8 cellular contexts compared by ENCODE assay signal in genomic region chr19:39823693-39824092, GRCh38. TPM values are rescaled to one million over a fixed set of nuclear protein-coding genes. Genes with fewer than 3 reads are reported as not detected.
A peak's percentile ranks its signal among the peaks of the same experiment; 100 is the strongest.
DNase-seq lines count a peak whose midpoint lies in the region; ATAC-seq and TF ChIP-seq lines count a peak whose summit lies in the region.

No MANE protein-coding gene starts in this region.

- H3K27me3 ChIP-seq in KMS-11 (ENCODE audit: insufficient read depth, low read depth), result no peaks in the 10 kb centered on the region
- H3K27me3 ChIP-seq in thymus (ENCODE audit: control insufficient read depth, insufficient read depth), result no peaks in the 10 kb centered on the region

- peak overlapping the region; percentile 65 for H3K4me2 ChIP-seq in KMS-11

- peak overlapping the region; percentile 66; the same call in 1 of the 2 replicates for H2AFZ ChIP-seq in KMS-11 (ENCODE audit: low read depth)

- no peaks in the 10 kb centered on the region for H3K9me3 ChIP-seq in thymus (ENCODE audit: control insufficient read depth)

- in situ Hi-C loops in astrocyte of the cerebellum (cut with HindIII; ENCODE audit: low sequenced_read_pairs), result no loop called here

- H3K4me3 ChIP-seq in KMS-11 (IDR thresholded peaks at IDR 0.05; ENCODE audit: insufficient read depth, low read depth, low read length), result no peak overlapping the region
- peak overlapping the region; percentile 84 for H3K4me3 ChIP-seq in astrocyte of the cerebellum (ENCODE audit: low read depth, low read length)
- H3K4me3 ChIP-seq in thymus (ENCODE audit: low read length), result peak overlapping the region; percentile 73

- H3K9ac ChIP-seq in KMS-11, result peak overlapping the region; percentile 52; the same call in 1 of the 2 replicates

- H3K27ac ChIP-seq in KMS-11 (no peak overlapping the region), thymus (ENCODE audit: low read depth) (peak overlapping the region; percentile 74)

- DNase-seq in astrocyte of the cerebellum (ENCODE audit: low read depth), result no peak
- peak; percentile 78 for DNase-seq in left kidney (ENCODE audit: low read depth, low spot score)
- DNase-seq in COLO829 (ENCODE audit: low spot score), result no peak

- ATAC-seq in HG02678 (IDR thresholded peaks at IDR 0.05; ENCODE audit: unreplicated experiment) (no peak), HG03139 (IDR thresholded peaks at IDR 0.05; ENCODE audit: unreplicated experiment) (no peak), HG03095 (IDR thresholded peaks at IDR 0.05; ENCODE audit: unreplicated experiment) (no peak)

- H3K36me3 ChIP-seq in KMS-11 (ENCODE audit: insufficient read depth) (no peaks in the 10 kb centered on the region), thymus (ENCODE audit: control insufficient read depth, insufficient read depth) (peaks cover 33% of the 10 kb centered on the region)

- TF ChIP-seq CTCF in KMS-11 (conservative IDR thresholded peaks at IDR 0.05; ENCODE audit: low read depth, low read length), result no peak
- no peak for TF ChIP-seq CTCF in astrocyte of the cerebellum (IDR thresholded peaks at IDR 0.05; ENCODE audit: low read depth, low read length, missing control alignments)

- no peaks in the 10 kb centered on the region for H3K79me2 ChIP-seq in KMS-11 (ENCODE audit: insufficient read depth, low read depth)

- 48% methylated on average over 7 of the region's 7 CpGs for WGBS in thymus

- H3K4me1 ChIP-seq in KMS-11 (ENCODE audit: low read depth, poor library complexity, severe bottlenecking) (peaks cover 9% of the 10 kb centered on the region), thymus (ENCODE audit: control insufficient read depth, insufficient read depth, low read length) (peaks cover 11% of the 10 kb centered on the region)

- H4K20me1 ChIP-seq in KMS-11 (ENCODE audit: insufficient read depth), result no peaks in the 10 kb centered on the region

RNA-seq across cellular contexts. Expression of gene DYRK1B, which starts 10.3 kb away (rescaled TPM):
- 19.0 TPM for polyA plus RNA-seq in thymus

RNA-seq across cellular contexts. Expression of gene FBL, which starts 22.5 kb away (rescaled TPM):
- 185 TPM for polyA plus RNA-seq in thymus

RNA-seq across cellular contexts. Expression of gene LEUTX, which starts 45.0 kb away (rescaled TPM):
- 0.46 TPM for polyA plus RNA-seq in thymus
